In genomic region chr9:35499029-35499700, GRCh38 we compare ENCODE assay signal across 24 cellular contexts. TPM values are rescaled to one million over a fixed set of nuclear protein-coding genes. Genes with fewer than 3 reads are reported as not detected.
A peak's percentile ranks its signal among the peaks of the same experiment; 100 is the strongest.
DNase-seq lines count a peak whose midpoint lies in the region; ATAC-seq and TF ChIP-seq lines count a peak whose summit lies in the region.
"Had no signal": no experiment of that assay in that cellular context is flagged by ENCODE, and none has a peak within 500 bp of the region (broad histone marks: within the 10 kb centered on the region; RNA-seq: fewer than 3 reads in every experiment).

No MANE protein-coding gene starts in this region.

- H2AFZ ChIP-seq in osteoblast (ENCODE audit: low read length), result no peak overlapping the region

- no peak overlapping the region for H3K27ac Mint-ChIP-seq in endodermal cell
- H3K27ac Mint-ChIP-seq: activated naive CD4-positive, alpha-beta T cell treated with anti-CD3 and anti-CD28 coated beads, Interleukin-2, amount 10 ng/mL, durations not matched to agents 7 days and 5 days; dendritic cell treated with granulocyte-macrophage colony-stimulating factor and Interleukin-4, amounts not matched to agents 40 ng/mL and 50 ng/mL, for 4 days; memory B cell; progenitor cell of endocrine pancreas; type B pancreatic cell had no signal

- H3K27me3 ChIP-seq in adrenal gland, result no peaks in the 10 kb centered on the region
- no peaks in the 10 kb centered on the region for H3K27me3 ChIP-seq in endodermal cell (ENCODE audit: control insufficient read depth, insufficient read depth, low read length, poor library complexity, severe bottlenecking)
- H3K27me3 ChIP-seq in osteoblast (ENCODE audit: insufficient read depth, low read length), result no peaks in the 10 kb centered on the region
- H3K27me3 ChIP-seq in tibial artery, result no peaks in the 10 kb centered on the region

- H3K4me1 ChIP-seq in adrenal gland (replicated peaks in 1 of 2), result peaks cover 19 to 47% of the 10 kb centered on the region in 2 donors
- H3K4me1 ChIP-seq in endodermal cell (ENCODE audit: control insufficient read depth, insufficient read depth, low read length), result peaks cover 7% of the 10 kb centered on the region
- H3K4me1 ChIP-seq in osteoblast (ENCODE audit: insufficient read depth, low read length), result peaks cover 24% of the 10 kb centered on the region
- peaks cover 0 to 77% (median 27%) of the 10 kb centered on the region in 4 donors for H3K4me1 ChIP-seq in tibial artery
- H3K4me1 ChIP-seq in mucosa of descending colon (ENCODE audit: low read depth), result no peaks in the 10 kb centered on the region

- ATAC-seq in mucosa of descending colon (no peak), GM19351 (IDR thresholded peaks at IDR 0.05; ENCODE audit: unreplicated experiment) (no peak)

- no peak overlapping the region for H3K4me3 Mint-ChIP-seq in endodermal cell
- H3K4me3 Mint-ChIP-seq: activated naive CD4-positive, alpha-beta T cell treated with anti-CD3 and anti-CD28 coated beads, Interleukin-2, amount 10 ng/mL, durations not matched to agents 7 days and 5 days; CD14-positive monocyte; dendritic cell treated with granulocyte-macrophage colony-stimulating factor and Interleukin-4, amounts not matched to agents 40 ng/mL and 50 ng/mL, for 4 days; memory B cell; stimulated activated naive CD8-positive, alpha-beta T cell treated with anti-CD3 and anti-CD28 coated beads, Interleukin-15, amount 100 ng/mL, for 72 hours; type B pancreatic cell had no signal

- peaks cover 37% of the 10 kb centered on the region for H4K20me1 ChIP-seq in osteoblast (ENCODE audit: insufficient read depth, low read length)

- TF ChIP-seq POLR2A in adrenal gland (IDR thresholded peaks at IDR 0.05), result no peak

- peaks cover 96% of the 10 kb centered on the region for H3K79me2 ChIP-seq in osteoblast (ENCODE audit: insufficient read depth, low read length)

- peaks cover 48% of the 10 kb centered on the region for H3K9me3 Mint-ChIP-seq in endodermal cell
- H3K9me3 Mint-ChIP-seq: dendritic cell treated with granulocyte-macrophage colony-stimulating factor and Interleukin-4, amounts not matched to agents 40 ng/mL and 50 ng/mL, for 4 days had no signal

- no peaks in the 10 kb centered on the region for H3K36me3 ChIP-seq in adrenal gland (replicated peaks in 1 of 2)
- peaks cover 6% of the 10 kb centered on the region for H3K36me3 ChIP-seq in endodermal cell (ENCODE audit: control insufficient read depth, insufficient read depth, low read length)
- peaks cover 19% of the 10 kb centered on the region for H3K36me3 ChIP-seq in osteoblast (ENCODE audit: insufficient read depth, low read length)
- H3K36me3 ChIP-seq in tibial artery, result no peaks in the 10 kb centered on the region
- H3K36me3 ChIP-seq in mucosa of descending colon (ENCODE audit: low read depth), result no peaks in the 10 kb centered on the region

- H3K4me3 ChIP-seq in adrenal gland (peak overlapping the region in 1 of 4 donors; percentile 13), endodermal cell (ENCODE audit: low read length) (peak overlapping the region; percentile 63), osteoblast (ENCODE audit: insufficient read depth, low read length) (no peak overlapping the region), tibial artery (no peak overlapping the region), mucosa of descending colon (no peak overlapping the region)
- H3K4me3 ChIP-seq: skin epidermis had no signal

- WGBS in adrenal gland, 4 donors, result 56 to 62% (median 61%) methylated on average over 2 of the region's 2 CpGs
- WGBS in endodermal cell (ENCODE audit: insufficient coverage in 1 of 2, insufficient read length in 1 of 2), 2 experiments, result 92% methylated on average over 2 of the region's 2 CpGs; no CpG with 5 or more reads in 1 of the 2 experiments

- H3K27ac ChIP-seq in adrenal gland, result peak overlapping the region in 4 of 5 donors; percentile 46 to 72 (median 54)
- no peak overlapping the region for H3K27ac ChIP-seq in endodermal cell (ENCODE audit: low read depth, low read length)
- peak overlapping the region; percentile 47 for H3K27ac ChIP-seq in osteoblast (ENCODE audit: low read depth, low read length)
- peak overlapping the region; percentile 80 to 83 for H3K27ac ChIP-seq in tibial artery

- DNase-seq in adrenal gland (peak in 2 of 7 donors; percentile 22 to 54), endodermal cell (no peak), osteoblast (ENCODE audit: insufficient read length, low spot score, missing footprints) (no peak), tibial artery (no peak), D341Med (ENCODE audit: low spot score) (no peak), mucosa of descending colon (no peak)
- DNase-seq: activated CD4-positive, CD25-positive, alpha-beta regulatory T cell; activated naive CD4-positive, alpha-beta T cell treated with anti-CD3 and anti-CD28 coated beads, Interleukin-2, amount 10 ng/mL, durations not matched to agents 7 days and 5 days; central memory CD4-positive, alpha-beta T cell; head of caudate nucleus; KBM-7; kidney glomerular epithelial cell; NCI-H1417; NCI-H446; NCI-H82; stimulated activated CD8-positive, alpha-beta memory T cell treated with anti-CD3 and anti-CD28 coated beads, Interleukin-4, amount 100 ng/mL, for 48 hours; stimulated activated naive CD8-positive, alpha-beta T cell treated with anti-CD3 and anti-CD28 coated beads, Interleukin-15, amount 100 ng/mL, for 72 hours had no signal

- peaks cover 2% of the 10 kb centered on the region for H3K4me1 Mint-ChIP-seq in endodermal cell

- no peak overlapping the region for H3K9ac ChIP-seq in endodermal cell (ENCODE audit: extremely low read depth, low read length, poor library complexity, severe bottlenecking)

- no peak overlapping the region for H3K4me2 ChIP-seq in osteoblast (ENCODE audit: insufficient read depth, low read length)

- intact Hi-C loops in adrenal gland (cut with DNase I), result no loop called here
- intact Hi-C loops in tibial artery (cut with DNase I; ENCODE audit: low total_unique reads), result no loop called here
- intact Hi-C loops in mucosa of descending colon (cut with DNase I, micrococcal nuclease), result no loop called here

- H3K27me3 Mint-ChIP-seq in endodermal cell (ENCODE audit: insufficient read depth), result no peaks in the 10 kb centered on the region
- H3K27me3 Mint-ChIP-seq: dendritic cell treated with granulocyte-macrophage colony-stimulating factor and Interleukin-4, amounts not matched to agents 40 ng/mL and 50 ng/mL, for 4 days; progenitor cell of endocrine pancreas; stimulated activated naive CD8-positive, alpha-beta T cell treated with anti-CD3 and anti-CD28 coated beads, Interleukin-15, amount 100 ng/mL, for 72 hours; type B pancreatic cell had no signal

- H3K36me3 Mint-ChIP-seq in endodermal cell (ENCODE audit: low read depth), result peaks cover 22% of the 10 kb centered on the region
- H3K36me3 Mint-ChIP-seq: memory B cell had no signal

- no peaks in the 10 kb centered on the region for H3K9me3 ChIP-seq in adrenal gland (replicated peaks in 1 of 3)
- peaks cover 63% of the 10 kb centered on the region for H3K9me3 ChIP-seq in endodermal cell (ENCODE audit: control insufficient read depth, low read length)
- no peaks in the 10 kb centered on the region for H3K9me3 ChIP-seq in osteoblast (ENCODE audit: low read depth, low read length)
- no peaks in the 10 kb centered on the region for H3K9me3 ChIP-seq in tibial artery
- H3K9me3 ChIP-seq in mucosa of descending colon, result no peaks in the 10 kb centered on the region

- TF ChIP-seq CTCF in adrenal gland (IDR thresholded peaks at IDR 0.05) (no peak), endodermal cell (conservative IDR thresholded peaks at IDR 0.05) (no peak), osteoblast (IDR thresholded peaks at IDR 0.05; ENCODE audit: extremely low read depth, low read depth, low read length) (no peak), tibial artery (IDR thresholded peaks at IDR 0.05) (no peak), mucosa of descending colon (IDR thresholded peaks at IDR 0.05) (no peak)

RNA-seq across cellular contexts. Expression of gene RUSC2, which starts 9.3 kb away (rescaled TPM):
- total RNA-seq in adrenal gland (10 to 100 TPM; 13.4 to 42.0 (median 31.2) TPM), endodermal cell (10 to 100 TPM; 17.2 to 21.0 TPM), osteoblast (25.0 and 28.6 TPM in 2 replicates), mucosa of descending colon (10 to 100 TPM in 1 of 3 donors, 1 to 10 TPM in 2; 1.6 to 60.5 (median 6.6) TPM)
- polyA plus RNA-seq in adrenal gland, result 10 to 100 TPM; 14.6 to 66.8 (median 40.6) TPM
- 16.3 TPM for polyA plus RNA-seq in endodermal cell (2013, experiment 1 of 2)
- polyA plus RNA-seq in endodermal cell (2013, experiment 2 of 2), result 15.9 TPM
